9 cellular contexts compared by ENCODE assay signal in the genomic region with DNA sequence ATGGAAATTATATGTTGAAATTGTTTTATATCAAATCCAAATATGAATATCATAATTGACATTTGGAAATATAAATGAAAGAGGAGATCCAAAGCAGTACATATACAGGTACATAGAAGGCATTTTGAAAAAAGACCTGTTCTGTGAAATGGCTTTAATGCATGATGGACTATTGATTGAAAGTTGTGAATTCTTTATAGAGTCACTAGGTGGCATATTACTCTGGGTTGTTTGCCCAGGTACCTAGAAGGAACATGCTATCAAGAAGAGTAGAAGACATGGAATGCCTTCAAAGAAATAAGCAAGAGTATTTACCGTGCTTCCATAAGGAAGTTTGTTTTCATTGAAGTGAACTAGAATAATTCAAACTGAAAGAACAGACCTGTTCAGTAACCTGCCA.
A peak's percentile ranks its signal among the peaks of the same experiment; 100 is the strongest.
DNase-seq lines count a peak whose midpoint lies in the region; ATAC-seq lines count a peak whose summit lies in the region.
"Had no signal": no experiment of that assay in that cellular context is flagged by ENCODE, and none has a peak within 500 bp of the region (broad histone marks: within the 10 kb centered on the region; RNA-seq: fewer than 3 reads in every experiment).

No MANE protein-coding gene starts in this region.

- H3K4me3 Mint-ChIP-seq in stimulated activated effector memory CD8-positive, alpha-beta T cell treated with anti-CD3 and anti-CD28 coated beads, Interleukin-12 subunit alpha, Interleukin-12 subunit beta, amount 100 ng/mL, for 72 hours: no peak overlapping the region
- H3K4me3 Mint-ChIP-seq: stimulated activated naive CD8-positive, alpha-beta T cell treated with anti-CD3 and anti-CD28 coated beads, Interleukin-15, Interleukin-2, amounts not matched to agents 100 ng/mL and 50 ng/mL, for 24 hours had no signal

- H3K36me3 Mint-ChIP-seq in stimulated activated effector memory CD8-positive, alpha-beta T cell treated with anti-CD3 and anti-CD28 coated beads, Interleukin-12 subunit alpha, Interleukin-12 subunit beta, amount 100 ng/mL, for 72 hours: no peaks in the 10 kb centered on the region

- DNase-seq in AML-193 (lab: John Stamatoyannopoulos, UW): peak; percentile 20 to 45
- peak; percentile 64 for DNase-seq in OCI-M1 (lab: John Stamatoyannopoulos, UW)
- DNase-seq in iPS DF 19.7 (ENCODE audit: low read depth, low spot score): peak; percentile 7
- no peak for DNase-seq in AG20443 (ENCODE audit: low spot score)
- DNase-seq in DMS79 treated with DMSO at 0.1 percent for 48 hours (lab: John Stamatoyannopoulos, UW): no peak
- no peak for DNase-seq in stimulated activated effector memory CD8-positive, alpha-beta T cell treated with anti-CD3 and anti-CD28 coated beads, Interleukin-12 subunit alpha, Interleukin-12 subunit beta, amount 100 ng/mL, for 72 hours (ENCODE audit: low spot score in 2 of 2)
- no peak for DNase-seq in D341Med (ENCODE audit: low spot score)

- peak; percentile 57 for ATAC-seq in GM21723 (IDR thresholded peaks at IDR 0.05; ENCODE audit: unreplicated experiment)
- no peak for ATAC-seq in stimulated activated effector memory CD8-positive, alpha-beta T cell treated with anti-CD3 and anti-CD28 coated beads, Interleukin-12 subunit alpha, Interleukin-12 subunit beta, amount 100 ng/mL, for 72 hours

- H3K4me1 Mint-ChIP-seq in stimulated activated effector memory CD8-positive, alpha-beta T cell treated with anti-CD3 and anti-CD28 coated beads, Interleukin-12 subunit alpha, Interleukin-12 subunit beta, amount 100 ng/mL, for 72 hours: no peaks in the 10 kb centered on the region

- H3K9me3 Mint-ChIP-seq in stimulated activated effector memory CD8-positive, alpha-beta T cell treated with anti-CD3 and anti-CD28 coated beads, Interleukin-12 subunit alpha, Interleukin-12 subunit beta, amount 100 ng/mL, for 72 hours: peaks cover 3% of the 10 kb centered on the region
- H3K9me3 Mint-ChIP-seq: stimulated activated naive CD8-positive, alpha-beta T cell treated with anti-CD3 and anti-CD28 coated beads, Interleukin-15, Interleukin-2, amounts not matched to agents 100 ng/mL and 50 ng/mL, for 24 hours had no signal

- H3K27ac Mint-ChIP-seq in stimulated activated effector memory CD8-positive, alpha-beta T cell treated with anti-CD3 and anti-CD28 coated beads, Interleukin-12 subunit alpha, Interleukin-12 subunit beta, amount 100 ng/mL, for 72 hours: no peak overlapping the region
- H3K27ac Mint-ChIP-seq: stimulated activated naive CD8-positive, alpha-beta T cell treated with anti-CD3 and anti-CD28 coated beads, Interleukin-15, Interleukin-2, amounts not matched to agents 100 ng/mL and 50 ng/mL, for 24 hours had no signal

Comparison
In these comparisons a context has a peak if more than half of its experiments do, and no peak if none do; other contexts are left out.
1. DNase-seq: peak in AML-193 (2 of 2), OCI-M1 (single experiment) and iPS DF 19.7 (single experiment); none in AG20443 (single experiment), DMS79 treated with DMSO at 0.1 percent for 48 hours (single experiment), stimulated activated effector memory CD8-positive, alpha-beta T cell treated with anti-CD3 and anti-CD28 coated beads, Interleukin-12 subunit alpha, Interleukin-12 subunit beta, amount 100 ng/mL, for 72 hours (0 of 2) and D341Med (single experiment).